1 cellular context compared by ENCODE assay signal in genomic region chr6:39063520-39063919, GRCh38.
TF ChIP-seq lines count a peak whose summit lies in the region.

No MANE protein-coding gene starts in this region.

TF ChIP-seq in HepG2, 621 proteins besides CTCF, POLR2A, EP300 and RAD21:
- TF ChIP-seq, protein P1, sequence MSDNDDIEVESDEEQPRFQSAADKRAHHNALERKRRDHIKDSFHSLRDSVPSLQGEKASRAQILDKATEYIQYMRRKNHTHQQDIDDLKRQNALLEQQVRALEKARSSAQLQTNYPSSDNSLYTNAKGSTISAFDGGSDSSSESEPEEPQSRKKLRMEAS (IDR thresholded peaks at IDR 0.05): no peak
TF ChIP-seq in HepG2: peak in this region for 0.
